Comparison of ENCODE assay signal across 23 cellular contexts in genomic region chr5:58025825-58026224, GRCh38.
"Had no signal": no experiment of that assay in that cellular context is flagged by ENCODE, and none has a peak within 500 bp of the region (broad histone marks: within the 10 kb centered on the region; RNA-seq: fewer than 3 reads in every experiment).

No MANE protein-coding gene starts in this region.

- H3K27ac Mint-ChIP-seq: effector memory CD8-positive, alpha-beta T cell; immature natural killer cell; natural killer cell; neural progenitor cell; progenitor cell of endocrine pancreas; stimulated activated effector memory CD8-positive, alpha-beta T cell treated with anti-CD3 and anti-CD28 coated beads, Interleukin-12 subunit alpha, Interleukin-12 subunit beta, amount 100 ng/mL, for 72 hours had no signal

- H3K4me1 ChIP-seq: neural progenitor cell had no signal

- H3K27ac ChIP-seq: epithelial cell of prostate, esophagus muscularis mucosa, gastroesophageal sphincter, neural progenitor cell, ovary, tibial nerve had no signal

- H3K4me3 Mint-ChIP-seq: effector memory CD8-positive, alpha-beta T cell; immature natural killer cell; natural killer cell; neural progenitor cell; stimulated activated effector memory CD8-positive, alpha-beta T cell treated with anti-CD3 and anti-CD28 coated beads, Interleukin-12 subunit alpha, Interleukin-12 subunit beta, amount 100 ng/mL, for 72 hours had no signal

- H3K36me3 ChIP-seq: esophagus muscularis mucosa, gastroesophageal sphincter, neural progenitor cell, ovary, tibial nerve had no signal

- H3K9me3 Mint-ChIP-seq: immature natural killer cell; natural killer cell; neural progenitor cell; stimulated activated effector memory CD8-positive, alpha-beta T cell treated with anti-CD3 and anti-CD28 coated beads, Interleukin-12 subunit alpha, Interleukin-12 subunit beta, amount 100 ng/mL, for 72 hours had no signal

- H3K4me3 ChIP-seq: esophagus muscularis mucosa, gastroesophageal sphincter, neural progenitor cell, ovary, tibial nerve had no signal

- H3K27me3 ChIP-seq: esophagus muscularis mucosa, gastroesophageal sphincter, neural progenitor cell, ovary, tibial nerve had no signal

- DNase-seq: central memory CD4-positive, alpha-beta T cell; cortex of kidney; effector memory CD8-positive, alpha-beta T cell; foreskin fibroblast; glutamatergic neuron; immature natural killer cell; kidney; left cardiac atrium; natural killer cell; nucleus accumbens; ovary; right cardiac atrium; small intestine; stimulated activated CD4-positive, alpha-beta T cell treated with anti-CD3 and anti-CD28 coated beads, Interleukin-4, amount 100 ng/mL, for 1 hour; stimulated activated CD8-positive, alpha-beta memory T cell treated with anti-CD3 and anti-CD28 coated beads, Interleukin-4, amount 100 ng/mL, for 48 hours; stimulated activated naive CD8-positive, alpha-beta T cell treated with anti-CD3 and anti-CD28 coated beads, Interleukin-15, Interleukin-2, amounts not matched to agents 100 U/mL and 50 U/mL, for 24 hours had no signal

- H3K9ac ChIP-seq: neural progenitor cell had no signal

- H3K4me2 ChIP-seq: neural progenitor cell had no signal

- H3K36me3 Mint-ChIP-seq: immature natural killer cell; natural killer cell; neural progenitor cell; stimulated activated effector memory CD8-positive, alpha-beta T cell treated with anti-CD3 and anti-CD28 coated beads, Interleukin-12 subunit alpha, Interleukin-12 subunit beta, amount 100 ng/mL, for 72 hours had no signal

- H2AFZ ChIP-seq: neural progenitor cell had no signal

- H3K4me1 Mint-ChIP-seq: immature natural killer cell; natural killer cell; stimulated activated effector memory CD8-positive, alpha-beta T cell treated with anti-CD3 and anti-CD28 coated beads, Interleukin-12 subunit alpha, Interleukin-12 subunit beta, amount 100 ng/mL, for 72 hours had no signal

- H3K9me3 ChIP-seq: esophagus muscularis mucosa, gastroesophageal sphincter, ovary, tibial nerve had no signal

- H3K27me3 Mint-ChIP-seq: effector memory CD8-positive, alpha-beta T cell; progenitor cell of endocrine pancreas had no signal
